ENCODE assay signal across 10 cellular contexts in the genomic region with DNA sequence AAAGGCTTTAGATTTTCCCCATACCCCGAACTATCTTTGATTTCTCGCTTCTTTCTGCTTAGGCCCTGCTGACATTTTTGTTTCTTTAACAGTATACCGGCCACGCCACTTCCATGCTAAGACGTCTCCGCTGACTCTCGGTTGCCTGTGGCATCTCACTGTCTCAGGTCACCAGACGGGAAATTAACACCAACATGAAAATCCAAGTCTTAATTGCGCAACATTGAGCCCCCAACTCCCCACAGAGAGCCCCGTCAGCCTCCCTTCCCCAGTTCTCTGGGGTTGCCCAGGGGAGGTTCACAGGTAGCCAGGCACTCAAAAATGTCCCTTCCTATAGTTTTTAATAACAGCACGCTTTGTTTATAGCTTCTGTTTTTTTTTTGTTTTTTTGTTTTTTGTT. TPM values are rescaled to one million over a fixed set of nuclear protein-coding genes. Genes with fewer than 3 reads are reported as not detected.
"Had no signal": no experiment of that assay in that cellular context is flagged by ENCODE, and none has a peak within 500 bp of the region (broad histone marks: within the 10 kb centered on the region; RNA-seq: fewer than 3 reads in every experiment).

No MANE protein-coding gene starts in this region.

- H3K4me3 Mint-ChIP-seq: HFFc6, IgD-negative memory B cell had no signal

- H3K27ac ChIP-seq: GM23248, HL-60 had no signal

- H3K36me3 Mint-ChIP-seq: IgD-negative memory B cell had no signal

- H3K27ac Mint-ChIP-seq: HFFc6, IgD-negative memory B cell had no signal

- ATAC-seq: HCT116 had no signal

- H3K4me3 ChIP-seq: GM23248, HAP-1 had no signal

- H3K9ac ChIP-seq: GM23248 had no signal

- DNase-seq: GM23248, H7, HFFc6, KG1 had no signal

- H2AFZ ChIP-seq: GM23248 had no signal

- H3K9me3 Mint-ChIP-seq: HFFc6, IgD-negative memory B cell had no signal

- H3K4me1 ChIP-seq: HAP-1 had no signal

- H3K36me3 ChIP-seq: HAP-1 had no signal

- H3K27me3 Mint-ChIP-seq: IgD-negative memory B cell had no signal

- H3K9me3 ChIP-seq: HAP-1 had no signal

- H3K4me1 Mint-ChIP-seq: IgD-negative memory B cell had no signal

RNA-seq across cellular contexts. Expression of a gene that starts 30.2 kb away (rescaled TPM):
- total RNA-seq: GM23248, H4, H7, HFFc6, HT1080 had no signal
- polyA plus RNA-seq: GM23248, IgD-negative memory B cell had no signal

RNA-seq across cellular contexts. Expression of a gene that starts 49.1 kb away (rescaled TPM):
- total RNA-seq: H4 had no signal
